1 cellular context compared by ENCODE assay signal in the genomic region with DNA sequence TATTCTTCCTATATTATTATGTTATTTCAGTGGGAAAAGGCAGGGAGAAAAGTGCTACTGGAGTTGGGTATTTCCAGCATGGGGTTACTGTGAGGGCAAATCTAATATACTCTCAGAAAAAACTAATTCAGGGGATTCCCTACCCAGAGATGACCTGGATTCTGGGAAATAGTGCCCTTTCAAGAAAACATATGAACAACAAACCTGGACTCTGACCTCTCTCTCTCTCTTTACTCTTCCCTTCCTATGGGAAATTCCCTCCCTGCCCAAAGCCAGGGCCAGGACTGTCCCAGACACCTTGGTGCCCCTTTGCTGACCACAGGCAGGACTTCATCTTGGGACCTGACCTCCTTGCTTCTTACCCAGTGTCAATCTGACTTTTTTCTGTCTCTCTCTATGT.
TF ChIP-seq lines count a peak whose summit lies in the region.

No MANE protein-coding gene starts in this region.

TF ChIP-seq in HepG2, 621 proteins besides CTCF, POLR2A, EP300 and RAD21 (continued from another document and continues in another):
- TF ChIP-seq, protein P1, sequence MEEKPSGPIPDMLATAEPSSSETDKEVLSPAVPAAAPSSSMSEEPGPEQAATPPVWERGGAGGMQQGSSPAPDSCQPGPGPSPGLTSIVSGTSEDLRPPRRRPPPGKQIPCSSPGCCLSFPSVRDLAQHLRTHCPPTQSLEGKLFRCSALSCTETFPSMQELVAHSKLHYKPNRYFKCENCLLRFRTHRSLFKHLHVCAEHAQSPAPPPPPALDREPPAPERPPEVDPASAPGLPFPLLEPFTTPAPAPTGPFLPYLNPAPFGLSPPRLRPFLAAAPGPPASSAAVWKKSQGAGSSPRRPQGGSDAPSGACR (CRISPR knock-in tag; IDR thresholded peaks at IDR 0.05): no peak
- TF ChIP-seq HOXA5 (CRISPR knock-in tag; IDR thresholded peaks at IDR 0.05) (no peak), ZNF282 (IDR thresholded peaks at IDR 0.05; ENCODE audit: partially characterized antibody) (no peak), RELA (CRISPR knock-in tag; IDR thresholded peaks at IDR 0.05) (peak; percentile 99), ZNF678 (CRISPR knock-in tag; IDR thresholded peaks at IDR 0.05) (no peak), CREB1 (IDR thresholded peaks at IDR 0.05) (no peak), CREB1 (CRISPR knock-in tag; IDR thresholded peaks at IDR 0.05) (peak; percentile 43; the same call in 1 of the 2 replicates), NFE2 (CRISPR knock-in tag; IDR thresholded peaks at IDR 0.05) (no peak), CREM (IDR thresholded peaks at IDR 0.05) (peak; percentile 64), CREM (CRISPR knock-in tag; IDR thresholded peaks at IDR 0.05) (no peak), RCOR2 (CRISPR knock-in tag; IDR thresholded peaks at IDR 0.05) (no peak), ZNF501 (CRISPR knock-in tag; IDR thresholded peaks at IDR 0.05) (no peak), SP1 (IDR thresholded peaks at IDR 0.05) (no peak), SP1 (CRISPR knock-in tag; IDR thresholded peaks at IDR 0.05) (no peak), TEAD2 (CRISPR knock-in tag; IDR thresholded peaks at IDR 0.05) (no peak), CBX5 (CRISPR knock-in tag; IDR thresholded peaks at IDR 0.05; ENCODE audit: borderline replicate concordance) (no peak), PLSCR1 (CRISPR knock-in tag; IDR thresholded peaks at IDR 0.05; ENCODE audit: borderline replicate concordance) (no peak), ZNF460 (CRISPR knock-in tag; IDR thresholded peaks at IDR 0.05; ENCODE audit: borderline replicate concordance) (no peak), SYNCRIP (IDR thresholded peaks at IDR 0.05; ENCODE audit: insufficient read depth, low read depth, low read length) (no peak), TOE1 (CRISPR knock-in tag; IDR thresholded peaks at IDR 0.05) (no peak), ZNF280D (CRISPR knock-in tag; IDR thresholded peaks at IDR 0.05) (no peak), HMG20A (CRISPR knock-in tag; IDR thresholded peaks at IDR 0.05; ENCODE audit: borderline replicate concordance) (peak; percentile 80; the same call in 1 of the 2 replicates), GATA4 (IDR thresholded peaks at IDR 0.05; ENCODE audit: borderline replicate concordance, low read depth) (no peak), NCOA2 (CRISPR knock-in tag; IDR thresholded peaks at IDR 0.05) (peak; percentile 76; the same call in 1 of the 2 replicates), U2AF2 (IDR thresholded peaks at IDR 0.05; ENCODE audit: low read depth, low read length) (no peak), NRL (CRISPR knock-in tag; IDR thresholded peaks at IDR 0.05; ENCODE audit: borderline replicate concordance) (no peak), RARG (CRISPR knock-in tag; IDR thresholded peaks at IDR 0.05; ENCODE audit: low read depth) (no peak), ZNF318 (CRISPR knock-in tag; IDR thresholded peaks at IDR 0.05) (no peak), ZNF207 (IDR thresholded peaks at IDR 0.05; ENCODE audit: borderline replicate concordance) (no peak), AHR (CRISPR knock-in tag; IDR thresholded peaks at IDR 0.05) (no peak), SSRP1 (CRISPR knock-in tag; IDR thresholded peaks at IDR 0.05) (no peak), ZNF878 (CRISPR knock-in tag; IDR thresholded peaks at IDR 0.05) (no peak), ZNF839 (CRISPR knock-in tag; IDR thresholded peaks at IDR 0.05; ENCODE audit: borderline replicate concordance) (no peak), ZBTB42 (CRISPR knock-in tag; IDR thresholded peaks at IDR 0.05) (no peak), GATAD2A (CRISPR knock-in tag; IDR thresholded peaks at IDR 0.05) (0 out of 2 replicates have a peak, but pooled peaks have one; percentile 20), NFYB (CRISPR knock-in tag; IDR thresholded peaks at IDR 0.05) (no peak), ZSCAN20 (CRISPR knock-in tag; IDR thresholded peaks at IDR 0.05; ENCODE audit: borderline replicate concordance) (no peak), MATR3 (CRISPR knock-in tag; IDR thresholded peaks at IDR 0.05) (no peak), ZNF331 (CRISPR knock-in tag; IDR thresholded peaks at IDR 0.05) (0 out of 2 replicates have a peak, but pooled peaks have one; percentile 20), ZNF335 (CRISPR knock-in tag; IDR thresholded peaks at IDR 0.05) (no peak), MIER3 (CRISPR knock-in tag; IDR thresholded peaks at IDR 0.05; ENCODE audit: borderline replicate concordance) (no peak), CENPX (CRISPR knock-in tag; IDR thresholded peaks at IDR 0.05) (no peak), HINFP (CRISPR knock-in tag; IDR thresholded peaks at IDR 0.05; ENCODE audit: low read depth) (no peak), NCOR1 (IDR thresholded peaks at IDR 0.05; ENCODE audit: borderline replicate concordance, low read length) (peak; percentile 42; the same call in 1 of the 2 replicates), ZNF563 (CRISPR knock-in tag; IDR thresholded peaks at IDR 0.05) (no peak), SOX5 (CRISPR knock-in tag; IDR thresholded peaks at IDR 0.05; ENCODE audit: borderline replicate concordance) (no peak), ZNF446 (CRISPR knock-in tag; IDR thresholded peaks at IDR 0.05) (no peak)
- TF ChIP-seq, protein P2, sequence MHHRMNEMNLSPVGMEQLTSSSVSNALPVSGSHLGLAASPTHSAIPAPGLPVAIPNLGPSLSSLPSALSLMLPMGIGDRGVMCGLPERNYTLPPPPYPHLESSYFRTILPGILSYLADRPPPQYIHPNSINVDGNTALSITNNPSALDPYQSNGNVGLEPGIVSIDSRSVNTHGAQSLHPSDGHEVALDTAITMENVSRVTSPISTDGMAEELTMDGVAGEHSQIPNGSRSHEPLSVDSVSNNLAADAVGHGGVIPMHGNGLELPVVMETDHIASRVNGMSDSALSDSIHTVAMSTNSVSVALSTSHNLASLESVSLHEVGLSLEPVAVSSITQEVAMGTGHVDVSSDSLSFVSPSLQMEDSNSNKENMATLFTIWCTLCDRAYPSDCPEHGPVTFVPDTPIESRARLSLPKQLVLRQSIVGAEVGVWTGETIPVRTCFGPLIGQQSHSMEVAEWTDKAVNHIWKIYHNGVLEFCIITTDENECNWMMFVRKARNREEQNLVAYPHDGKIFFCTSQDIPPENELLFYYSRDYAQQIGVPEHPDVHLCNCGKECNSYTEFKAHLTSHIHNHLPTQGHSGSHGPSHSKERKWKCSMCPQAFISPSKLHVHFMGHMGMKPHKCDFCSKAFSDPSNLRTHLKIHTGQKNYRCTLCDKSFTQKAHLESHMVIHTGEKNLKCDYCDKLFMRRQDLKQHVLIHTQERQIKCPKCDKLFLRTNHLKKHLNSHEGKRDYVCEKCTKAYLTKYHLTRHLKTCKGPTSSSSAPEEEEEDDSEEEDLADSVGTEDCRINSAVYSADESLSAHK (CRISPR knock-in tag; IDR thresholded peaks at IDR 0.05; ENCODE audit: borderline replicate concordance): no peak
- TF ChIP-seq, protein P3, sequence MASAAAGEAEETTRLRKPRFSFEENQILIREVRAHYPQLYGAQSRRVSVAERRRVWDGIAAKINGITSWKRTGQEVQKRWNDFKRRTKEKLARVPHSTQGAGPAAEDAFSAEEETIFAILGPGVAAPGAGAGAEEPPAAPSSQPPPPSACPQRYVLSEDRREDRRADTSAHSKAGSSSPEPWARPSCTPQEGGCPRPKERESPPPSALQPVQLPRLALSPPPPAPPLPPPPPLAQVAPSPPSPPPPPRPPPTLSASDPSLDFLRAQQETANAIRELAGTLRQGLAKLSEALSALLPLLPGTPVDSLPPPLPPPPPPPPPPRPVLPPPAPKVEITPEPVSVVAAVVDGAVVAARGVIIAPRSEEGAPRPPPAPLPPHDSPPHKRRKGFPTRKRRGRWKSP (CRISPR knock-in tag; IDR thresholded peaks at IDR 0.05): no peak
- TF ChIP-seq, protein P4, sequence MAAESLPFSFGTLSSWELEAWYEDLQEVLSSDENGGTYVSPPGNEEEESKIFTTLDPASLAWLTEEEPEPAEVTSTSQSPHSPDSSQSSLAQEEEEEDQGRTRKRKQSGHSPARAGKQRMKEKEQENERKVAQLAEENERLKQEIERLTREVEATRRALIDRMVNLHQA (CRISPR knock-in tag; IDR thresholded peaks at IDR 0.05): no peak
